ENCODE assay signal across 10 cellular contexts in genomic region chr1:107058245-107059032, GRCh38. TPM values are rescaled to one million over a fixed set of nuclear protein-coding genes. Genes with fewer than 3 reads are reported as not detected.
DNase-seq lines count a peak whose midpoint lies in the region; ATAC-seq, FAIRE-seq and TF ChIP-seq lines count a peak whose summit lies in the region.
"Had no signal": no experiment of that assay in that cellular context is flagged by ENCODE, and none has a peak within 500 bp of the region (broad histone marks: within the 10 kb centered on the region; RNA-seq: fewer than 3 reads in every experiment).

No MANE protein-coding gene starts in this region.

- peaks cover 27% of the 10 kb centered on the region for H3K4me1 Mint-ChIP-seq in GM23338
- peaks cover 26% of the 10 kb centered on the region for H3K4me1 Mint-ChIP-seq in activated CD8-positive, alpha-beta T cell treated with anti-CD3 and anti-CD28 coated beads, Interleukin-2, amount 10 ng/mL, durations not matched to agents 7 days and 5 days (ENCODE audit: low read depth)

- no peak overlapping the region for H2AFZ ChIP-seq in GM23338

- H3F3A ChIP-seq in GM23338 (replicated peaks; ENCODE audit: low read depth), result no peaks in the 10 kb centered on the region

- H3K27me3 ChIP-seq in GM23338 (ENCODE audit: insufficient read depth), result no peaks in the 10 kb centered on the region

- no peaks in the 10 kb centered on the region for H3K9me3 ChIP-seq in kidney (ENCODE audit: control insufficient read depth in 1 of 2, low read length in 2 of 2)

- H3K36me3 Mint-ChIP-seq in GM23338 (ENCODE audit: low read depth), result peaks cover 31% of the 10 kb centered on the region
- H3K36me3 Mint-ChIP-seq in activated CD8-positive, alpha-beta T cell treated with anti-CD3 and anti-CD28 coated beads, Interleukin-2, amount 10 ng/mL, durations not matched to agents 7 days and 5 days (ENCODE audit: low read depth), result peaks cover 27% of the 10 kb centered on the region

- H3K9me3 Mint-ChIP-seq in GM23338, result no peaks in the 10 kb centered on the region
- peaks cover 4% of the 10 kb centered on the region for H3K9me3 Mint-ChIP-seq in activated CD8-positive, alpha-beta T cell treated with anti-CD3 and anti-CD28 coated beads, Interleukin-2, amount 10 ng/mL, durations not matched to agents 7 days and 5 days (ENCODE audit: insufficient read depth)

- H3K27ac ChIP-seq in GM23338 (ENCODE audit: low read depth) (no peak overlapping the region), kidney (ENCODE audit: low read depth in 2 of 2, low read length in 2 of 2) (peak overlapping the region in 1 of 2 donors; percentile 80)

- H3K27me3 Mint-ChIP-seq in GM23338 (ENCODE audit: insufficient read depth, low read depth, poor library complexity), result peaks cover 15% of the 10 kb centered on the region
- no peaks in the 10 kb centered on the region for H3K27me3 Mint-ChIP-seq in activated CD8-positive, alpha-beta T cell treated with anti-CD3 and anti-CD28 coated beads, Interleukin-2, amount 10 ng/mL, durations not matched to agents 7 days and 5 days (ENCODE audit: low read depth)

- H3K36me3 ChIP-seq in GM23338 (ENCODE audit: insufficient read depth) (no peaks in the 10 kb centered on the region; the same call in 1 of the 2 replicates), kidney (ENCODE audit: control insufficient read depth in 1 of 2, insufficient read depth in 2 of 2, low read length in 2 of 2) (peaks cover 3 to 6% of the 10 kb centered on the region in 2 donors)

- CTCF ChIA-PET in activated CD8-positive, alpha-beta T cell treated with anti-CD3 and anti-CD28 coated beads, Interleukin-2, amount 10 ng/mL, durations not matched to agents 7 days and 5 days (lab: Charles Lee), result interaction anchor here (1.2 kb wide), 1 partner anchor 67 kb away, joined by 3 read pairs; no protein-coding TSS in a partner anchor

- peak overlapping the region; percentile 90 for H3K4me2 ChIP-seq in GM23338

- no peak overlapping the region for H3K4me3 ChIP-seq in AG10803 (ENCODE audit: low read length)
- peak overlapping the region; percentile 89 for H3K4me3 ChIP-seq in GM23338
- H3K4me3 ChIP-seq in kidney (ENCODE audit: low read length in 2 of 2), result peak overlapping the region; percentile 95 to 96

- H3K27ac Mint-ChIP-seq in GM23338, result peak overlapping the region; percentile 48
- H3K27ac Mint-ChIP-seq in activated CD8-positive, alpha-beta T cell treated with anti-CD3 and anti-CD28 coated beads, Interleukin-2, amount 10 ng/mL, durations not matched to agents 7 days and 5 days, result peak overlapping the region; percentile 45

- DNase-seq in AG10803 (ENCODE audit: low read depth) (peak; percentile 5), GM23338 (ENCODE audit: low spot score) (no peak), kidney (no peak), HuH-7 (ENCODE audit: low spot score) (no peak)
- no peak for DNase-seq in activated CD8-positive, alpha-beta T cell treated with anti-CD3 and anti-CD28 coated beads, Interleukin-2, amount 10 ng/mL, durations not matched to agents 7 days and 5 days

- POLR2A ChIA-PET in activated CD8-positive, alpha-beta T cell treated with anti-CD3 and anti-CD28 coated beads, Interleukin-2, amount 10 ng/mL, durations not matched to agents 7 days and 5 days (lab: Charles Lee), result no interaction called here

- intact Hi-C loops in kidney (cut with DNase I), result no loop called here

- peak overlapping the region in 1 of 2 donors; percentile 91 for H3K9ac ChIP-seq in kidney (ENCODE audit: low read length in 2 of 2)

- H3K4me1 ChIP-seq in GM23338 (ENCODE audit: insufficient read depth) (peaks cover 17% of the 10 kb centered on the region), kidney (ENCODE audit: control insufficient read depth in 1 of 2, insufficient read depth in 1 of 2, low read depth in 1 of 2, low read length in 2 of 2) (peaks cover 0 to 8% of the 10 kb centered on the region in 2 donors)

- TF ChIP-seq CTCF in AG10803 (conservative IDR thresholded peaks at IDR 0.05; ENCODE audit: low read length), result no peak
- TF ChIP-seq CTCF in GM23338 (conservative IDR thresholded peaks at IDR 0.05; ENCODE audit: low read depth in 2 of 2), result no peak
- TF ChIP-seq CTCF in kidney (IDR thresholded peaks at IDR 0.05; ENCODE audit: borderline replicate concordance, extremely low read depth, insufficient read depth), result no peak

- no peaks in the 10 kb centered on the region for H4K20me1 ChIP-seq in GM23338 (replicated peaks; ENCODE audit: insufficient read depth)

- no peaks in the 10 kb centered on the region for H3K9me2 ChIP-seq in GM23338 (ENCODE audit: insufficient read depth)

- H3K4me3 Mint-ChIP-seq in GM23338, result peak overlapping the region; percentile 92
- peak overlapping the region; percentile 93 for H3K4me3 Mint-ChIP-seq in activated CD8-positive, alpha-beta T cell treated with anti-CD3 and anti-CD28 coated beads, Interleukin-2, amount 10 ng/mL, durations not matched to agents 7 days and 5 days

- no peak for FAIRE-seq in kidney (lab: Jason Lieb, UNC)
- FAIRE-seq: G401.6 had no signal

- ATAC-seq in GM23338 (no peak), HG03521 (IDR thresholded peaks at IDR 0.05; ENCODE audit: unreplicated experiment) (no peak), HG02970 (IDR thresholded peaks at IDR 0.05; ENCODE audit: low FRiP score, unreplicated experiment) (no peak), GM18909 (IDR thresholded peaks at IDR 0.05; ENCODE audit: poor library complexity, unreplicated experiment) (no peak)
- ATAC-seq in activated CD8-positive, alpha-beta T cell treated with anti-CD3 and anti-CD28 coated beads, Interleukin-2, amount 10 ng/mL, durations not matched to agents 7 days and 5 days, result no peak
- ATAC-seq: activated CD4-positive, CD25-positive, alpha-beta regulatory T cell treated with anti-CD3 and anti-CD28 coated beads, Interleukin-2, amount 50 U/mL, for 24 hours had no signal

- H3K79me2 ChIP-seq in GM23338 (replicated peaks; ENCODE audit: insufficient read depth), result peaks cover 23% of the 10 kb centered on the region

TF ChIP-seq in GM23338, 12 proteins besides CTCF, POLR2A, EP300 and RAD21 (continues in another document):
- TF ChIP-seq STAT1 (IDR thresholded peaks at IDR 0.05; ENCODE audit: unreplicated experiment) (no peak), EZH2 (IDR thresholded peaks at IDR 0.05; ENCODE audit: low read depth, unreplicated experiment) (no peak), ZNF462 (CRISPR knock-in tag; IDR thresholded peaks at IDR 0.05) (no peak)

RNA-seq across cellular contexts. Expression of gene PRMT6, which starts 2.0 kb away (rescaled TPM):
- total RNA-seq in GM23338 (2014; rRNA removed; shearing (Covaris generic)), result 46.6 and 51.0 TPM in 2 replicates
- polyA plus RNA-seq in GM23338 (2016; fragmentation: Nextera tagmentation; extraction: Ambion mirVana) (27.9 and 29.6 TPM in 2 replicates), kidney (ENCODE audit: insufficient read depth, low read depth, low replicate concordance) (16.9 TPM)
- 10 to 100 TPM; 17.5 to 19.2 TPM for total RNA-seq in activated CD8-positive, alpha-beta T cell treated with anti-CD3 and anti-CD28 coated beads, Interleukin-2, amount 10 ng/mL, durations not matched to agents 7 days and 5 days
- 19.3 TPM for total RNA-seq in kidney
